In the genomic region with DNA sequence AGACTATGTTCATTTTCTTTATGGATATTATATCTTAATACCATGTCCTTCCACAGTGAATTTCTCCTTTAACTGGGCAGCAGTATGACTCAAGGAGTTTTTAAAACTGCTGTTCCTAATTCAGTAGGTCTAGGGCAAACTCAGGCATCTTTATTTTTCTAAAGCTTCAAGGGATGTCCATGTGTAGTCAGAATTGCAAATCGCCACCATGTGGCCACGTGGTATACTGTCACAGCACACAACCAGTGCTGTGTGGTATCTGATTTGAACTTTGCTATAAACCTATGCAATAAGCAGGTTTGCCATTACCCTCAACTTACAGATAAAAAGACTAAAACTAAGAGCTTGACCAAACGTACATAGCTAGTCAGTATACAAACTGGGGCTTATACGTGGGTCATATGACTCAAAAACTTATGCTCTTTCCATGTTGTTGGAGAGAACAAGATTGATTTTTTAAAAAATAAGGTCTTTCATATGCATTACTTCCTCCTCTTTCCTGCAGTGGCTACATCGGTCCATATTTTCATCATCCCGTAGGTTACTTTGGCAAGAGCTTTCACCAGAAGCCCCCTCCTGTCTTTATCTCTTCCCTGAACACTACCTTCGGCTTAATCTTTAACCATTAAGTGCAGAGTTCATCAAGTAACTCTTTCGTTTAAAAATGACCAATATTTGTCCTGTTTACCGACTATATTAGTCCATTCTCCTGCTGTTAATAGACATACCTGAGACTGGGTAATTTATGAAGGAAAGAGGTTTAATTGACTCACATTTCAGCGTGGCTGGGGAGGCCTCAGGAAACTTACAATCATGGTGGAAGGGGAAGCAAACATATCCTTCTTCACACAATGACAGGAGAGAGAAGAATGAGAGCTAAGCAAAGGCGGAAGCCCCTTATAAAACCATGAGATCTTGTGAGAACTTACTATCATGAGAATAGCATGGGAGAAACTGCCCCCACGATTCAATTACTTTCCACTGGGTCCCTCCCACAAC, we compare ENCODE assay signal across 8 cellular contexts. TPM values are rescaled to one million over a fixed set of nuclear protein-coding genes. Genes with fewer than 3 reads are reported as not detected.
A peak's percentile ranks its signal among the peaks of the same experiment; 100 is the strongest.
DNase-seq lines count a peak whose midpoint lies in the region; ATAC-seq and TF ChIP-seq lines count a peak whose summit lies in the region.

No MANE protein-coding gene starts in this region.

- peak; percentile 83 for ATAC-seq in GM21515 (IDR thresholded peaks at IDR 0.05; ENCODE audit: unreplicated experiment)
- no peak for ATAC-seq in HG03457 (IDR thresholded peaks at IDR 0.05; ENCODE audit: unreplicated experiment)

- TF ChIP-seq CTCF in HL-60 (IDR thresholded peaks at IDR 0.05; ENCODE audit: insufficient read depth, low read length): peak; percentile 62
- peak; percentile 72 for TF ChIP-seq CTCF in choroid plexus epithelial cell (conservative IDR thresholded peaks at IDR 0.05; ENCODE audit: low read depth, low read length)
- TF ChIP-seq CTCF in mesothelial cell of epicardium (IDR thresholded peaks at IDR 0.05; ENCODE audit: unreplicated experiment): peak; percentile 68

- H3K27me3 Mint-ChIP-seq in mesothelial cell of epicardium (ENCODE audit: low read depth): peaks cover 1% of the 10 kb centered on the region

- H3K9me3 Mint-ChIP-seq in mesothelial cell of epicardium: no peaks in the 10 kb centered on the region

- DNase-seq in NCI-H1417 (lab: John Stamatoyannopoulos, UW): peak; percentile 19 to 55 (median 41)
- no peak for DNase-seq in NCI-H1417 treated with DMSO at 0.1 percent for 48 hours (lab: John Stamatoyannopoulos, UW)
- DNase-seq in HL-60 (ENCODE audit: low read depth in 1 of 2, low spot score in 1 of 2): peak; percentile 24 to 31
- DNase-seq in SKM-1 (lab: John Stamatoyannopoulos, UW; ENCODE audit: unreplicated experiment): peak; percentile 30
- peak; percentile 77 for DNase-seq in choroid plexus epithelial cell (ENCODE audit: low read depth)
- no peak for DNase-seq in mesothelial cell of epicardium (ENCODE audit: low spot score in 2 of 2, unreplicated experiment in 2 of 2)

- H3K27ac Mint-ChIP-seq in mesothelial cell of epicardium: no peak overlapping the region

- H3K4me3 ChIP-seq in HL-60 (replicated peaks; ENCODE audit: insufficient read depth, low read length) (no peak overlapping the region), choroid plexus epithelial cell (ENCODE audit: low read depth, low read length) (no peak overlapping the region)

- H3K27ac ChIP-seq in HL-60 (replicated peaks): no peak overlapping the region

- H3K36me3 Mint-ChIP-seq in mesothelial cell of epicardium: no peaks in the 10 kb centered on the region

- H3K27me3 ChIP-seq in HL-60 (ENCODE audit: insufficient read depth, poor library complexity, severe bottlenecking): no peaks in the 10 kb centered on the region

- no peak overlapping the region for H3K4me3 Mint-ChIP-seq in mesothelial cell of epicardium

- H3K4me1 Mint-ChIP-seq in mesothelial cell of epicardium: peaks cover 6% of the 10 kb centered on the region

RNA-seq across cellular contexts. Expression of a gene that starts 8.0 kb away (rescaled TPM):
- total RNA-seq in mesothelial cell of epicardium: 9.8 to 11.1 TPM (median 10.8 TPM) in 3 replicates

RNA-seq across cellular contexts. Expression of a gene that starts 32.0 kb away (rescaled TPM):
- total RNA-seq in mesothelial cell of epicardium: 18.9 to 19.5 TPM (median 19.2 TPM) in 3 replicates

Comparison
In these comparisons a context has a peak if more than half of its experiments do, and no peak if none do; other contexts are left out.
1. DNase-seq: peak in NCI-H1417 (3 of 3), HL-60 (2 of 2), SKM-1 (single experiment) and choroid plexus epithelial cell (single experiment); none in NCI-H1417 treated with DMSO at 0.1 percent for 48 hours (single experiment) and mesothelial cell of epicardium (0 of 2).
2. Peak in every context shown above with its lines, with median percentiles within 50 percentile points of each other: CTCF ChIP-seq.